8 cellular contexts compared by ENCODE assay signal in the genomic region with DNA sequence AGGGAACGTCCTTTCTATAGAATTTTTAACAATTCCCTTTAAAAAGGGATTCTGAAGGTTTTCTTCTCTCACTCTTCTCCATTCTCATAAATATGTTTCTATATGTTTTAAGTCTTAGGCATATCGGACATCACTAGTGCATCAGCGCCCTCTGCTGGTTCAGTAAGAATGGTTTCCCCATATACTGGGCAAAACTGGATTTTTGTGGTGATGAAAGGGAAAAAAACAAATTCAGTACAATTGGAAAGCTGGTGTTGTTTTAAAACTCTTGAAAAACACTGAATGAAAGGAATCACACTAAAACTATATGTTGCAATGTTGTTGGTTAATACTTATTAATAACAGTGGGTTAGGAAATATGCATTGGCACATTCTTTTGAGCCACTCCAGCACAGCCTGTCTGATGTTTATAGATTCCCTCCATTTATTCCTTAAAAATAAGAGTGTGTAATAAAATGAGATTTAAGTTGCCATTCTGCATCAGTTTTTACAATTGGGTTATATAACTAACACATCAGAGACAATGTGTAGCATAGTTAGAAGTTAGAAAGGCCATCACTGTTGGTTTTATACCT. TPM values are rescaled to one million over a fixed set of nuclear protein-coding genes. Genes with fewer than 3 reads are reported as not detected.
DNase-seq lines count a peak whose midpoint lies in the region; ATAC-seq and TF ChIP-seq lines count a peak whose summit lies in the region.

No MANE protein-coding gene starts in this region.

- H3K4me1 ChIP-seq in NT2/D1 (ENCODE audit: insufficient read depth, insufficient read length) = no peaks in the 10 kb centered on the region

- intact Hi-C loops in natural killer cell (cut with micrococcal nuclease) = no loop called here

- no peak overlapping the region for H3K4me3 Mint-ChIP-seq in activated CD8-positive, alpha-beta memory T cell treated with anti-CD3 and anti-CD28 coated beads, Interleukin-2, amount 10 ng/mL, durations not matched to agents 7 days and 5 days
- H3K4me3 Mint-ChIP-seq in natural killer cell = no peak overlapping the region

- peak; percentile 3 for DNase-seq in COLO829 (ENCODE audit: low spot score)
- DNase-seq in HS-5 (ENCODE audit: low read depth) = peak; percentile 52
- peak; percentile 52 for DNase-seq in NT2/D1 (ENCODE audit: low read depth, low spot score)
- DNase-seq in activated CD8-positive, alpha-beta memory T cell treated with anti-CD3 and anti-CD28 coated beads, Interleukin-2, amount 10 ng/mL, durations not matched to agents 7 days and 5 days = peak; percentile 80
- peak; percentile 86 for DNase-seq in epithelial cell of esophagus (ENCODE audit: low read depth)
- peak; percentile 54 for DNase-seq in natural killer cell
- peak; percentile 18 to 72 (median 61) for DNase-seq in stimulated activated naive CD4-positive, alpha-beta T cell (lab: John Stamatoyannopoulos, UW)

- no peaks in the 10 kb centered on the region for H3K27me3 ChIP-seq in NT2/D1 (ENCODE audit: insufficient read depth, insufficient read length)

- peaks cover 17% of the 10 kb centered on the region for H3K36me3 ChIP-seq in NT2/D1 (ENCODE audit: insufficient read depth, insufficient read length, low read length)

- H3K9ac ChIP-seq in NT2/D1 (ENCODE audit: insufficient read length, low read depth) = no peak overlapping the region

- no peak overlapping the region for H3K27ac Mint-ChIP-seq in activated CD8-positive, alpha-beta memory T cell treated with anti-CD3 and anti-CD28 coated beads, Interleukin-2, amount 10 ng/mL, durations not matched to agents 7 days and 5 days
- no peak overlapping the region for H3K27ac Mint-ChIP-seq in natural killer cell

- peak; percentile 53 for ATAC-seq in GM19468 (IDR thresholded peaks at IDR 0.05; ENCODE audit: extremely low read depth, unreplicated experiment)
- ATAC-seq in activated CD8-positive, alpha-beta memory T cell treated with anti-CD3 and anti-CD28 coated beads, Interleukin-2, amount 10 ng/mL, durations not matched to agents 7 days and 5 days = peak; percentile 68
- peak; percentile 83 to 92 (median 85) for ATAC-seq in natural killer cell

- no peak overlapping the region for H3K4me3 ChIP-seq in NT2/D1 (ENCODE audit: insufficient read length, low read depth)
- H3K4me3 ChIP-seq in epithelial cell of esophagus (ENCODE audit: low read length) = no peak overlapping the region

- CTCF ChIA-PET in activated CD8-positive, alpha-beta memory T cell treated with anti-CD3 and anti-CD28 coated beads, Interleukin-2, amount 10 ng/mL, durations not matched to agents 7 days and 5 days (lab: Charles Lee) = interaction anchor here (0.6 to 5.7 kb wide), 8 partner anchors 9 to 153 kb away, joined by 3 to 41 read pairs (median 3); a partner anchor contains a TSS

- no peaks in the 10 kb centered on the region for H3K9me3 Mint-ChIP-seq in activated CD8-positive, alpha-beta memory T cell treated with anti-CD3 and anti-CD28 coated beads, Interleukin-2, amount 10 ng/mL, durations not matched to agents 7 days and 5 days (ENCODE audit: low read depth)
- H3K9me3 Mint-ChIP-seq in natural killer cell = no peaks in the 10 kb centered on the region

- H3K36me3 Mint-ChIP-seq in activated CD8-positive, alpha-beta memory T cell treated with anti-CD3 and anti-CD28 coated beads, Interleukin-2, amount 10 ng/mL, durations not matched to agents 7 days and 5 days = peaks cover 17% of the 10 kb centered on the region
- peaks cover 8% of the 10 kb centered on the region for H3K36me3 Mint-ChIP-seq in natural killer cell

- no peaks in the 10 kb centered on the region for H3K27me3 Mint-ChIP-seq in activated CD8-positive, alpha-beta memory T cell treated with anti-CD3 and anti-CD28 coated beads, Interleukin-2, amount 10 ng/mL, durations not matched to agents 7 days and 5 days
- no peaks in the 10 kb centered on the region for H3K27me3 Mint-ChIP-seq in natural killer cell (ENCODE audit: low read depth in 2 of 2)

- H3K9me3 ChIP-seq in NT2/D1 (ENCODE audit: insufficient read depth, low read length) = no peaks in the 10 kb centered on the region

- H3K4me1 Mint-ChIP-seq in activated CD8-positive, alpha-beta memory T cell treated with anti-CD3 and anti-CD28 coated beads, Interleukin-2, amount 10 ng/mL, durations not matched to agents 7 days and 5 days = peaks cover 10% of the 10 kb centered on the region
- peaks cover 5 to 6% of the 10 kb centered on the region in 2 donors for H3K4me1 Mint-ChIP-seq in natural killer cell

- TF ChIP-seq CTCF in epithelial cell of esophagus (IDR thresholded peaks at IDR 0.05; ENCODE audit: insufficient read depth, low read depth, low read length, missing control alignments) (peak; percentile 80), natural killer cell (IDR thresholded peaks at IDR 0.05) (peak; percentile 96)

RNA-seq across cellular contexts. Expression of a gene that starts 15.8 kb away (rescaled TPM):
- 10 to 100 TPM; 24.2 to 27.0 TPM for total RNA-seq in activated CD8-positive, alpha-beta memory T cell treated with anti-CD3 and anti-CD28 coated beads, Interleukin-2, amount 10 ng/mL, durations not matched to agents 7 days and 5 days
- 10 to 100 TPM; 21.6 to 26.3 (median 25.7) TPM for total RNA-seq in natural killer cell

RNA-seq across cellular contexts. Expression of a gene that starts 16.0 kb away (rescaled TPM):
- 10 to 100 TPM; 25.2 to 28.8 TPM for total RNA-seq in activated CD8-positive, alpha-beta memory T cell treated with anti-CD3 and anti-CD28 coated beads, Interleukin-2, amount 10 ng/mL, durations not matched to agents 7 days and 5 days
- 10 to 100 TPM; 20.2 to 28.0 (median 24.4) TPM for total RNA-seq in natural killer cell

Comparison
In these comparisons a context has a peak if more than half of its experiments do, and no peak if none do; other contexts are left out.
1. DNase-seq: peak in every context shown above with its lines; median percentile 86 in epithelial cell of esophagus; 80 in activated CD8-positive, alpha-beta memory T cell treated with anti-CD3 and anti-CD28 coated beads, Interleukin-2, amount 10 ng/mL, durations not matched to agents 7 days and 5 days; 61 in stimulated activated naive CD4-positive, alpha-beta T cell; 54 in natural killer cell; 52 in HS-5; 52 in NT2/D1; 3 in COLO829.